In genomic region chr1:93357242-93357641, GRCh38 we compare ENCODE assay signal across 18 cellular contexts. TPM values are rescaled to one million over a fixed set of nuclear protein-coding genes. Genes with fewer than 3 reads are reported as not detected.
DNase-seq lines count a peak whose midpoint lies in the region; ATAC-seq, FAIRE-seq and TF ChIP-seq lines count a peak whose summit lies in the region.
"Had no signal": no experiment of that assay in that cellular context is flagged by ENCODE, and none has a peak within 500 bp of the region (broad histone marks: within the 10 kb centered on the region; RNA-seq: fewer than 3 reads in every experiment).

No MANE protein-coding gene starts in this region.

- H2BK5ac ChIP-seq in mesenchymal stem cell (ENCODE audit: low read depth, low read length, poor library complexity, severe bottlenecking), result no peak overlapping the region

- no peaks in the 10 kb centered on the region for H3F3A ChIP-seq in GM23338 (replicated peaks; ENCODE audit: low read depth)

- ATAC-seq in HepG2, result no peak
- no peak for ATAC-seq in right lobe of liver
- ATAC-seq in GM23338, result no peak
- ATAC-seq in WTC11, result no peak
- no peak for ATAC-seq in HG03460 (IDR thresholded peaks at IDR 0.05; ENCODE audit: unreplicated experiment)
- ATAC-seq: HCT116 had no signal

- no peak overlapping the region for H3K14ac ChIP-seq in mesenchymal stem cell (ENCODE audit: low read length in 2 of 2)

- H3K36me3 ChIP-seq in HepG2 (replicated peaks in 1 of 2; ENCODE audit: control insufficient read depth in 1 of 2, insufficient read depth in 2 of 2, low read length in 2 of 2) (peaks cover 10 to 78% of the 10 kb centered on the region in 2 experiments), right lobe of liver (peaks cover 0 to 26% (median 0%) of the 10 kb centered on the region in 4 donors), GM23338 (ENCODE audit: insufficient read depth) (peaks cover 27% of the 10 kb centered on the region), mesenchymal stem cell (ENCODE audit: control insufficient read depth in 1 of 2, insufficient read depth in 2 of 2, low read depth in 1 of 2, low read length in 2 of 2) (peaks cover 12 to 74% of the 10 kb centered on the region in 2 experiments), endodermal cell (ENCODE audit: control insufficient read depth, insufficient read depth, low read length) (peaks cover 86% of the 10 kb centered on the region)

- peak overlapping the region; percentile 64 for H4K8ac ChIP-seq in mesenchymal stem cell (ENCODE audit: low read length)

- H3K4me1 Mint-ChIP-seq in GM23338, result peaks cover 18% of the 10 kb centered on the region
- H3K4me1 Mint-ChIP-seq in WTC11, result peaks cover 22% of the 10 kb centered on the region
- H3K4me1 Mint-ChIP-seq in endodermal cell, result peaks cover 2% of the 10 kb centered on the region

- H2AFZ ChIP-seq in HepG2 (ENCODE audit: low read length) (no peak overlapping the region), GM23338 (no peak overlapping the region), mesenchymal stem cell (ENCODE audit: low read depth, low read length) (no peak overlapping the region)

- TF ChIP-seq RAD21 in HepG2 (CRISPR knock-in tag; IDR thresholded peaks at IDR 0.05), result no peak

- WGBS in HepG2 (ENCODE audit: low lambda C conversion rate), result 96% methylated on average over 2 of the region's 2 CpGs
- 100% methylated on average over 2 of the region's 2 CpGs for WGBS in right lobe of liver (ENCODE audit: insufficient coverage, low coverage, low lambda C conversion rate, missing lambda C conversion rate)
- 92% methylated on average over 2 of the region's 2 CpGs for WGBS in mesenchymal stem cell
- WGBS in endodermal cell (ENCODE audit: insufficient coverage in 1 of 2, insufficient read length in 1 of 2), 2 experiments, result 90 to 93% methylated on average over 2 of the region's 2 CpGs

- no peak overlapping the region for H2BK120ac ChIP-seq in mesenchymal stem cell (ENCODE audit: low read depth, low read length)

- no peak overlapping the region for H3K4ac ChIP-seq in mesenchymal stem cell (ENCODE audit: low read depth in 1 of 2, low read length in 2 of 2)

- no peak for DNase-seq in HepG2 (ENCODE audit: low spot score)
- no peak for DNase-seq in right lobe of liver
- DNase-seq in GM23338 (ENCODE audit: low spot score), result no peak
- DNase-seq in WTC11 (ENCODE audit: low spot score), result no peak
- DNase-seq in mesenchymal stem cell, result no peak
- DNase-seq in endodermal cell, result no peak
- no peak for DNase-seq in NCI-H2227 treated with DMSO at 0.1 percent for 48 hours (lab: John Stamatoyannopoulos, UW)
- DNase-seq: ACHN; AML-193; CD4-positive, alpha-beta memory T cell; DMS153; DMS79; GDM1; GOT3; H7 had no signal

- H3K4me3 ChIP-seq in HepG2 (replicated peaks in 1 of 3; ENCODE audit: insufficient read depth in 1 of 3, low read depth in 2 of 3, low read length in 3 of 3) (no peak overlapping the region), right lobe of liver (no peak overlapping the region), GM23338 (no peak overlapping the region), mesenchymal stem cell (ENCODE audit: insufficient read depth in 1 of 2, low read depth in 1 of 2, low read length in 2 of 2) (no peak overlapping the region), endodermal cell (ENCODE audit: low read length) (no peak overlapping the region)

- H3K79me1 ChIP-seq in mesenchymal stem cell (replicated peaks; ENCODE audit: low read length, poor library complexity, severe bottlenecking), result peaks cover 9% of the 10 kb centered on the region

- H3K4me1 ChIP-seq in HepG2 (ENCODE audit: insufficient read depth, low read length), result no peaks in the 10 kb centered on the region
- no peaks in the 10 kb centered on the region for H3K4me1 ChIP-seq in right lobe of liver
- peaks cover 20% of the 10 kb centered on the region for H3K4me1 ChIP-seq in GM23338 (ENCODE audit: insufficient read depth)
- peaks cover 1% of the 10 kb centered on the region for H3K4me1 ChIP-seq in mesenchymal stem cell (ENCODE audit: control insufficient read depth, insufficient read depth, low read depth, low read length)
- H3K4me1 ChIP-seq in endodermal cell (ENCODE audit: control insufficient read depth, insufficient read depth, low read length), result no peaks in the 10 kb centered on the region

- FAIRE-seq in HepG2 (lab: Jason Lieb, UNC), result no peak

- H3K79me2 ChIP-seq in HepG2 (ENCODE audit: insufficient read depth, low read length) (peaks cover 56% of the 10 kb centered on the region), GM23338 (replicated peaks; ENCODE audit: insufficient read depth) (peaks cover 87% of the 10 kb centered on the region)

- H3K4me3 Mint-ChIP-seq in GM23338 (no peak overlapping the region), WTC11 (no peak overlapping the region), endodermal cell (no peak overlapping the region)

- no peak overlapping the region for H3K27ac Mint-ChIP-seq in GM23338
- H3K27ac Mint-ChIP-seq in WTC11, result no peak overlapping the region
- no peak overlapping the region for H3K27ac Mint-ChIP-seq in endodermal cell

- no peak for TF ChIP-seq EP300 in HepG2 (IDR thresholded peaks at IDR 0.05; ENCODE audit: low read depth in 2 of 2, low read length in 2 of 2)
- TF ChIP-seq EP300 in HepG2 (CRISPR knock-in tag; IDR thresholded peaks at IDR 0.05; ENCODE audit: borderline replicate concordance), result no peak

- H3K23ac ChIP-seq in mesenchymal stem cell (ENCODE audit: low read length in 2 of 2), result no peak overlapping the region

- in situ Hi-C loops in HepG2 (cut with HindIII; ENCODE audit: extremely low pct_ligation_motif_present, low pct_unique_long_range_greater_than_20kb), result no loop called here

- CTCF ChIA-PET in HepG2 (lab: Yijun Ruan, JAX; ENCODE audit: low intra/inter-chr PET ratio, low total read pairs) (no interaction called here), WTC11 (lab: Charles Lee) (no interaction called here)

- no peaks in the 10 kb centered on the region for H3K9me2 ChIP-seq in GM23338 (ENCODE audit: insufficient read depth)

- H3K9me3 ChIP-seq in HepG2 (ENCODE audit: low read length), result no peaks in the 10 kb centered on the region
- H3K9me3 ChIP-seq in right lobe of liver, result no peaks in the 10 kb centered on the region
- H3K9me3 ChIP-seq in mesenchymal stem cell (ENCODE audit: control insufficient read depth, low read length), result no peaks in the 10 kb centered on the region
- no peaks in the 10 kb centered on the region for H3K9me3 ChIP-seq in endodermal cell (ENCODE audit: control insufficient read depth, low read length)

- H3K9ac ChIP-seq in HepG2 (ENCODE audit: insufficient read depth, low read depth, low read length) (no peak overlapping the region), mesenchymal stem cell (ENCODE audit: low read length) (no peak overlapping the region), endodermal cell (ENCODE audit: extremely low read depth, low read length, poor library complexity, severe bottlenecking) (no peak overlapping the region)

- H3K4me2 ChIP-seq in HepG2 (ENCODE audit: low read depth, low read length), result no peak overlapping the region
- H3K4me2 ChIP-seq in GM23338, result no peak overlapping the region
- no peak overlapping the region for H3K4me2 ChIP-seq in mesenchymal stem cell (ENCODE audit: low read length, poor library complexity, severe bottlenecking)

- H2AK5ac ChIP-seq in mesenchymal stem cell (ENCODE audit: low read length, severe bottlenecking), result no peak overlapping the region

- H3K27ac ChIP-seq in HepG2 (ENCODE audit: extremely low read length, insufficient read depth, low read length), result no peak overlapping the region
- H3K27ac ChIP-seq in right lobe of liver, result no peak overlapping the region
- H3K27ac ChIP-seq in GM23338 (ENCODE audit: low read depth), result peak overlapping the region; percentile 41; the same call in 1 of the 2 replicates
- H3K27ac ChIP-seq in mesenchymal stem cell (ENCODE audit: low read length, poor library complexity, severe bottlenecking), result no peak overlapping the region
- no peak overlapping the region for H3K27ac ChIP-seq in endodermal cell (ENCODE audit: low read depth, low read length)
- H3K27ac ChIP-seq: C4-2B had no signal

- intact Hi-C loops in HepG2 (cut with micrococcal nuclease; ENCODE audit: unreplicated experiment), result no loop called here
- intact Hi-C loops in right lobe of liver (cut with DNase I), result no loop called here

- H3K9me3 Mint-ChIP-seq in GM23338 (no peaks in the 10 kb centered on the region), WTC11 (peaks cover 4% of the 10 kb centered on the region; the same call in 1 of the 2 replicates), endodermal cell (no peaks in the 10 kb centered on the region)
- H3K9me3 Mint-ChIP-seq: CD4-positive, alpha-beta memory T cell had no signal

- no peak for TF ChIP-seq CTCF in HepG2 (CRISPR knock-in tag; IDR thresholded peaks at IDR 0.05)
- no peak for TF ChIP-seq CTCF in right lobe of liver (IDR thresholded peaks at IDR 0.05)
- no peak for TF ChIP-seq CTCF in GM23338 (conservative IDR thresholded peaks at IDR 0.05; ENCODE audit: low read depth in 2 of 2)
- no peak for TF ChIP-seq CTCF in WTC11 (IDR thresholded peaks at IDR 0.05)
- no peak for TF ChIP-seq CTCF in endodermal cell (conservative IDR thresholded peaks at IDR 0.05)

- POLR2A ChIA-PET in HepG2 (lab: Yijun Ruan, JAX), result no interaction called here
- POLR2A ChIA-PET in WTC11 (lab: Charles Lee), result no interaction called here

- no peak overlapping the region for H2BK12ac ChIP-seq in mesenchymal stem cell (ENCODE audit: low read length in 2 of 2)

- no TSS peak for BruUV-seq in HepG2 (replicated peaks; lab: Mats Ljungman, UMichigan)

- H3K18ac ChIP-seq in mesenchymal stem cell (ENCODE audit: low read depth in 1 of 2, low read length in 2 of 2), result no peak overlapping the region

- H4K20me1 ChIP-seq in HepG2 (ENCODE audit: insufficient read depth, low read length) (peaks cover 4% of the 10 kb centered on the region; the same call in 1 of the 2 replicates), GM23338 (replicated peaks; ENCODE audit: insufficient read depth) (0 out of 2 replicates have a peak, but pooled peaks cover 9% of the 10 kb centered on the region)

- H3K27me3 ChIP-seq in HepG2 (ENCODE audit: control insufficient read depth in 1 of 2, insufficient read depth in 2 of 2, low read length in 2 of 2) (no peaks in the 10 kb centered on the region), right lobe of liver (no peaks in the 10 kb centered on the region), GM23338 (ENCODE audit: insufficient read depth) (no peaks in the 10 kb centered on the region), mesenchymal stem cell (ENCODE audit: control insufficient read depth in 1 of 2, insufficient read depth in 1 of 2, low read length in 2 of 2) (no peaks in the 10 kb centered on the region), endodermal cell (ENCODE audit: control insufficient read depth, insufficient read depth, low read length, poor library complexity, severe bottlenecking) (no peaks in the 10 kb centered on the region)

- H2BK15ac ChIP-seq in mesenchymal stem cell (ENCODE audit: low read depth, poor library complexity, severe bottlenecking), result no peak overlapping the region

- TF ChIP-seq POLR2A in HepG2 (IDR thresholded peaks at IDR 0.05; ENCODE audit: insufficient read depth in 1 of 2, low read depth in 2 of 2, low read length in 2 of 2), result no peak
- TF ChIP-seq POLR2A in right lobe of liver (IDR thresholded peaks at IDR 0.05), result no peak

- H4K91ac ChIP-seq in mesenchymal stem cell (ENCODE audit: low read length), result no peak overlapping the region

- H3K36me3 Mint-ChIP-seq in GM23338 (ENCODE audit: low read depth) (peaks cover 61% of the 10 kb centered on the region), WTC11 (peaks cover 34% of the 10 kb centered on the region), endodermal cell (ENCODE audit: low read depth) (peaks cover 56% of the 10 kb centered on the region)

- H3K27me3 Mint-ChIP-seq in GM23338 (ENCODE audit: insufficient read depth, low read depth, poor library complexity) (no peaks in the 10 kb centered on the region), WTC11 (ENCODE audit: low read depth) (no peaks in the 10 kb centered on the region), endodermal cell (ENCODE audit: insufficient read depth) (no peaks in the 10 kb centered on the region)
- H3K27me3 Mint-ChIP-seq: CD4-positive, alpha-beta memory T cell had no signal

RNA-seq across cellular contexts. Expression of gene DR1, which starts 11.5 kb away (rescaled TPM):
- total RNA-seq in HepG2 (2016; rRNA removed; fragmentation: Illumina TruSeq; extraction: Trizol) (42.3 and 54.7 TPM in 2 replicates), right lobe of liver (10 to 100 TPM; 15.7 to 26.7 (median 17.7) TPM), WTC11 (2021) (57.1 to 62.8 TPM (median 59.7 TPM) in 3 replicates), endodermal cell (10 to 100 TPM; 44.3 to 56.4 TPM)
- total RNA-seq in HepG2 (2016; cell fraction: cytosol; rRNA removed; fragmentation: Illumina TruSeq; extraction: Trizol; ENCODE audit: low read depth), result 8.3 and 8.9 TPM in 2 replicates
- 40.3 and 56.8 TPM in 2 replicates for total RNA-seq in HepG2 (2016; cell fraction: insoluble cytoplasmic fraction; rRNA removed; fragmentation: Illumina TruSeq; extraction: Trizol)
- total RNA-seq in HepG2 (2016; cell fraction: membrane; rRNA removed; fragmentation: Illumina TruSeq; extraction: Trizol), result 33.3 and 35.5 TPM in 2 replicates
- 26.3 and 27.4 TPM in 2 replicates for total RNA-seq in HepG2 (2016; cell fraction: nucleus; rRNA removed; fragmentation: Illumina TruSeq; extraction: Trizol)
- polyA plus RNA-seq in HepG2 (2011; rRNA removed) (15.7 and 17.8 TPM in 2 replicates), GM23338 (2016; fragmentation: Nextera tagmentation; extraction: Ambion mirVana) (20.5 and 20.9 TPM in 2 replicates)
- polyA plus RNA-seq in HepG2 (2011; cell fraction: cytosol; rRNA removed), result 7.5 and 10.7 TPM in 2 replicates
- 4.2 and 5.7 TPM in 2 replicates for polyA plus RNA-seq in HepG2 (2011; cell fraction: nucleus; rRNA removed)
- 21.7 and 21.9 TPM in 2 replicates for polyA plus RNA-seq in HepG2 (2012)
- polyA plus RNA-seq in HepG2 (2016; cell fraction: cytosol; fragmentation: Illumina TruSeq; extraction: Trizol; ENCODE audit: low read depth), result 6.9 and 9.7 TPM in 2 replicates
- polyA plus RNA-seq in HepG2 (2016; cell fraction: insoluble cytoplasmic fraction; fragmentation: Illumina TruSeq; extraction: Trizol; ENCODE audit: low read depth), result 45.0 and 48.3 TPM in 2 replicates
- 20.9 and 24.4 TPM in 2 replicates for polyA plus RNA-seq in HepG2 (2016; cell fraction: membrane; fragmentation: Illumina TruSeq; extraction: Trizol; ENCODE audit: low read depth)
- polyA plus RNA-seq in HepG2 (2016; cell fraction: nucleus; fragmentation: Illumina TruSeq; extraction: Trizol; ENCODE audit: insufficient read depth, low read depth), result 23.2 and 23.5 TPM in 2 replicates
- 25.8 and 45.3 TPM in 2 replicates for polyA minus RNA-seq in HepG2 (2011; rRNA and poly(A)+ RNA removed; ENCODE audit: low replicate concordance)
- 25.3 and 30.3 TPM in 2 replicates for polyA minus RNA-seq in HepG2 (2011; cell fraction: cytosol; rRNA and poly(A)+ RNA removed)
- 21.6 and 26.0 TPM in 2 replicates for polyA minus RNA-seq in HepG2 (2011; cell fraction: nucleus; rRNA and poly(A)+ RNA removed)
- 59.6 and 61.2 TPM in 2 replicates for total RNA-seq in GM23338 (2014; rRNA removed; shearing (Covaris generic))
- polyA plus RNA-seq in mesenchymal stem cell (2013, experiment 1 of 2), result 38.2 TPM
- polyA plus RNA-seq in mesenchymal stem cell (2013, experiment 2 of 2), result 41.3 TPM
- polyA plus RNA-seq in endodermal cell (2013, experiment 1 of 2), result 43.8 TPM
- 41.9 TPM for polyA plus RNA-seq in endodermal cell (2013, experiment 2 of 2)

Comparison
In these comparisons a context has a peak if more than half of its experiments do, and no peak if none do; other contexts are left out.
1. Of the 50 proteins assayed by ChIP-seq in both HepG2 and WTC11: peak only in HepG2: none; only in WTC11: none; in both: ZNF121; in neither: 49.